7 cellular contexts compared by ENCODE assay signal in genomic region chr10:15209827-15210509, GRCh38. TPM values are rescaled to one million over a fixed set of nuclear protein-coding genes. Genes with fewer than 3 reads are reported as not detected.
DNase-seq lines count a peak whose midpoint lies in the region; ATAC-seq, FAIRE-seq and TF ChIP-seq lines count a peak whose summit lies in the region.

No MANE protein-coding gene starts in this region.

- H3K4me3 ChIP-seq in GM12875 (ENCODE audit: low read depth, low read length), result no peak overlapping the region
- no peak overlapping the region for H3K4me3 ChIP-seq in colonic mucosa
- H3K4me3 ChIP-seq in HepG2 (replicated peaks in 1 of 3; ENCODE audit: insufficient read depth in 1 of 3, low read depth in 2 of 3, low read length in 3 of 3), result no peak overlapping the region

- no peak for TF ChIP-seq POLR2A in HepG2 (IDR thresholded peaks at IDR 0.05; ENCODE audit: insufficient read depth in 1 of 2, low read depth in 2 of 2, low read length in 2 of 2)

- H3K27ac ChIP-seq in colonic mucosa (no peak overlapping the region), HepG2 (ENCODE audit: extremely low read length, insufficient read depth, low read length) (no peak overlapping the region)

- WGBS in HepG2 (ENCODE audit: low lambda C conversion rate), result 47% methylated on average over 10 of the region's 14 CpGs

- DNase-seq in NCI-H226 (peak; percentile 24), colonic mucosa (peak; percentile 90), HepG2 (ENCODE audit: low spot score) (peak; percentile 69)
- peak; percentile 88 for DNase-seq in activated CD4-positive, alpha-beta T cell treated with anti-CD3 and anti-CD28 coated beads for 48 hours
- DNase-seq in stimulated activated CD4-positive, alpha-beta T cell treated with anti-CD3 and anti-CD28 coated beads, TNF-alpha, amount 100 ng/mL, for 4 hours (ENCODE audit: low read depth in 3 of 3), result peak; percentile 50 to 72 (median 62)

- H3K79me2 ChIP-seq in HepG2 (ENCODE audit: insufficient read depth, low read length), result no peaks in the 10 kb centered on the region

- H3K36me3 ChIP-seq in colonic mucosa, result no peaks in the 10 kb centered on the region
- peaks cover 16 to 34% of the 10 kb centered on the region in 2 experiments; a peak in 4 of 5 replicates for H3K36me3 ChIP-seq in HepG2 (replicated peaks in 1 of 2; ENCODE audit: control insufficient read depth in 1 of 2, insufficient read depth in 2 of 2, low read length in 2 of 2)

- no TSS peak for BruUV-seq in HepG2 (replicated peaks; lab: Mats Ljungman, UMichigan)

- ATAC-seq in HG02763 (IDR thresholded peaks at IDR 0.05; ENCODE audit: unreplicated experiment) (peak; percentile 58), HepG2 (peak; percentile 95)

- intact Hi-C loops in colonic mucosa (cut with DNase I), result loop anchor here (2.0 kb wide), 1 partner anchor 161 kb away; the partner anchor contains the start of gene FAM171A1
- intact Hi-C loops in HepG2 (cut with micrococcal nuclease; ENCODE audit: unreplicated experiment), result loop anchor here (1.0 to 2.0 kb wide), 2 partner anchors 163 to 209 kb away; no protein-coding TSS in a partner anchor

- no peak for TF ChIP-seq EP300 in HepG2 (IDR thresholded peaks at IDR 0.05; ENCODE audit: low read depth in 2 of 2, low read length in 2 of 2)
- TF ChIP-seq EP300 in HepG2 (CRISPR knock-in tag; IDR thresholded peaks at IDR 0.05; ENCODE audit: borderline replicate concordance), result no peak

- TF ChIP-seq CTCF in GM12875 (IDR thresholded peaks at IDR 0.05; ENCODE audit: borderline replicate concordance, insufficient read depth, low read depth, low read length) (peak; percentile 87), colonic mucosa (IDR thresholded peaks at IDR 0.05) (peak; percentile 87), HepG2 (CRISPR knock-in tag; IDR thresholded peaks at IDR 0.05) (peak; percentile 93)

- POLR2A ChIA-PET in HepG2 (lab: Yijun Ruan, JAX), result no interaction called here

- peak; percentile 62; the same call in 1 of the 2 replicates for TF ChIP-seq RAD21 in HepG2 (CRISPR knock-in tag; IDR thresholded peaks at IDR 0.05)

- H3K27me3 ChIP-seq in colonic mucosa (no peaks in the 10 kb centered on the region), HepG2 (ENCODE audit: control insufficient read depth in 1 of 2, insufficient read depth in 2 of 2, low read length in 2 of 2) (no peaks in the 10 kb centered on the region)

- H3K4me1 ChIP-seq in colonic mucosa (no peaks in the 10 kb centered on the region), HepG2 (ENCODE audit: insufficient read depth, low read length) (no peaks in the 10 kb centered on the region)

- CTCF ChIA-PET in HepG2 (lab: Yijun Ruan, JAX; ENCODE audit: low intra/inter-chr PET ratio, low total read pairs), result interaction anchor here (1.6 to 2.4 kb wide), 3 partner anchors 42 to 209 kb away, joined by 5 to 16 read pairs (median 5); partner anchors contain the start of genes FAM171A1 and NMT2

- H3K9me3 ChIP-seq in colonic mucosa, result no peaks in the 10 kb centered on the region
- no peaks in the 10 kb centered on the region for H3K9me3 ChIP-seq in HepG2 (ENCODE audit: low read length)

- no peak overlapping the region for H3K9ac ChIP-seq in colonic mucosa (ENCODE audit: low read depth in 2 of 2, low read length in 2 of 2)
- no peak overlapping the region for H3K9ac ChIP-seq in HepG2 (ENCODE audit: insufficient read depth, low read depth, low read length)

- H3K4me2 ChIP-seq in HepG2 (ENCODE audit: low read depth, low read length), result no peak overlapping the region

- in situ Hi-C loops in HepG2 (cut with HindIII; ENCODE audit: extremely low pct_ligation_motif_present, low pct_unique_long_range_greater_than_20kb), result no loop called here

- no peaks in the 10 kb centered on the region for H4K20me1 ChIP-seq in HepG2 (ENCODE audit: insufficient read depth, low read length)

- no peak overlapping the region for H2AFZ ChIP-seq in HepG2 (ENCODE audit: low read length)

- FAIRE-seq in HepG2 (lab: Jason Lieb, UNC), result peak; percentile 90

TF ChIP-seq in HepG2, 621 proteins besides CTCF, POLR2A, EP300 and RAD21 (continues in another document):
- TF ChIP-seq MED13 (CRISPR knock-in tag; IDR thresholded peaks at IDR 0.05) (no peak), RBM22 (optimal IDR thresholded peaks at IDR 0.05; ENCODE audit: low read length) (peak; percentile 40), ZMYM2 (CRISPR knock-in tag; IDR thresholded peaks at IDR 0.05) (no peak), ZFP91 (CRISPR knock-in tag; IDR thresholded peaks at IDR 0.05; ENCODE audit: borderline replicate concordance) (peak; percentile 24; the same call in 1 of the 2 replicates), ZNF280B (CRISPR knock-in tag; IDR thresholded peaks at IDR 0.05; ENCODE audit: borderline replicate concordance) (no peak), PRPF4 (IDR thresholded peaks at IDR 0.05; ENCODE audit: low read depth, low read length, poor library complexity, severe bottlenecking) (no peak), NCOA2 (CRISPR knock-in tag; IDR thresholded peaks at IDR 0.05) (no peak), TFAP4 (IDR thresholded peaks at IDR 0.05; ENCODE audit: borderline replicate concordance, low read depth) (peak; percentile 14; the same call in 1 of the 2 replicates), ZNF768 (CRISPR knock-in tag; IDR thresholded peaks at IDR 0.05) (no peak), ZNF33B (CRISPR knock-in tag; IDR thresholded peaks at IDR 0.05) (0 out of 2 replicates have a peak, but pooled peaks have one; percentile 45), ZBTB38 (CRISPR knock-in tag; IDR thresholded peaks at IDR 0.05) (0 out of 2 replicates have a peak, but pooled peaks have one; percentile 20), ZFAT (CRISPR knock-in tag; conservative IDR thresholded peaks at IDR 0.05) (no peak), PTBP1 (IDR thresholded peaks at IDR 0.05; ENCODE audit: low read depth, low read length, poor library complexity, severe bottlenecking) (no peak), ZNF839 (CRISPR knock-in tag; IDR thresholded peaks at IDR 0.05; ENCODE audit: borderline replicate concordance) (0 out of 2 replicates have a peak, but pooled peaks have one; percentile 33), ZNF274 (CRISPR knock-in tag; IDR thresholded peaks at IDR 0.05) (0 out of 2 replicates have a peak, but pooled peaks have one; percentile 18), ZNF331 (CRISPR knock-in tag; IDR thresholded peaks at IDR 0.05) (0 out of 2 replicates have a peak, but pooled peaks have one; percentile 14)

RNA-seq across cellular contexts. Expression of gene NMT2, which starts 41.5 kb away (rescaled TPM):
- total RNA-seq in colonic mucosa (10 to 100 TPM; 12.4 to 14.4 TPM), HepG2 (2016; rRNA removed; fragmentation: Illumina TruSeq; extraction: Trizol) (23.8 and 28.0 TPM in 2 replicates)
- 8.0 and 9.2 TPM in 2 replicates for total RNA-seq in HepG2 (2016; cell fraction: cytosol; rRNA removed; fragmentation: Illumina TruSeq; extraction: Trizol; ENCODE audit: low read depth)
- 27.2 and 28.6 TPM in 2 replicates for total RNA-seq in HepG2 (2016; cell fraction: insoluble cytoplasmic fraction; rRNA removed; fragmentation: Illumina TruSeq; extraction: Trizol)
- 16.5 and 17.5 TPM in 2 replicates for total RNA-seq in HepG2 (2016; cell fraction: membrane; rRNA removed; fragmentation: Illumina TruSeq; extraction: Trizol)
- 20.8 and 22.8 TPM in 2 replicates for total RNA-seq in HepG2 (2016; cell fraction: nucleus; rRNA removed; fragmentation: Illumina TruSeq; extraction: Trizol)
- polyA plus RNA-seq in HepG2 (2011; rRNA removed), result 8.9 and 10.1 TPM in 2 replicates
- polyA plus RNA-seq in HepG2 (2011; cell fraction: cytosol; rRNA removed), result 3.5 and 4.9 TPM in 2 replicates
- polyA plus RNA-seq in HepG2 (2011; cell fraction: nucleus; rRNA removed), result 15.6 and 18.8 TPM in 2 replicates
- polyA plus RNA-seq in HepG2 (2012), result 16.2 and 22.5 TPM in 2 replicates
- polyA plus RNA-seq in HepG2 (2016; cell fraction: cytosol; fragmentation: Illumina TruSeq; extraction: Trizol; ENCODE audit: low read depth), result 6.0 and 6.3 TPM in 2 replicates
- 28.9 and 32.1 TPM in 2 replicates for polyA plus RNA-seq in HepG2 (2016; cell fraction: insoluble cytoplasmic fraction; fragmentation: Illumina TruSeq; extraction: Trizol; ENCODE audit: low read depth)
- 13.5 and 15.5 TPM in 2 replicates for polyA plus RNA-seq in HepG2 (2016; cell fraction: membrane; fragmentation: Illumina TruSeq; extraction: Trizol; ENCODE audit: low read depth)
- 27.7 and 29.0 TPM in 2 replicates for polyA plus RNA-seq in HepG2 (2016; cell fraction: nucleus; fragmentation: Illumina TruSeq; extraction: Trizol; ENCODE audit: insufficient read depth, low read depth)
- 0.96 and 2.9 TPM in 2 replicates for polyA minus RNA-seq in HepG2 (2011; rRNA and poly(A)+ RNA removed; ENCODE audit: low replicate concordance)
- 5.4 and 6.6 TPM in 2 replicates for polyA minus RNA-seq in HepG2 (2011; cell fraction: cytosol; rRNA and poly(A)+ RNA removed)
- 23.5 and 25.9 TPM in 2 replicates for polyA minus RNA-seq in HepG2 (2011; cell fraction: nucleus; rRNA and poly(A)+ RNA removed)

Comparison
In these comparisons a context has a peak if more than half of its experiments do, and no peak if none do; other contexts are left out.
1. DNase-seq: peak in every context shown above with its lines; median percentile 90 in colonic mucosa; 88 in activated CD4-positive, alpha-beta T cell treated with anti-CD3 and anti-CD28 coated beads for 48 hours; 69 in HepG2; 62 in stimulated activated CD4-positive, alpha-beta T cell treated with anti-CD3 and anti-CD28 coated beads, TNF-alpha, amount 100 ng/mL, for 4 hours; 24 in NCI-H226.